ENCODE assay signal across 18 cellular contexts in genomic region chr17:57360266-57360665, GRCh38.
A peak's percentile ranks its signal among the peaks of the same experiment; 100 is the strongest.
DNase-seq lines count a peak whose midpoint lies in the region; ATAC-seq and TF ChIP-seq lines count a peak whose summit lies in the region.
"Had no signal": no experiment of that assay in that cellular context is flagged by ENCODE, and none has a peak within 500 bp of the region (broad histone marks: within the 10 kb centered on the region; RNA-seq: fewer than 3 reads in every experiment).

No MANE protein-coding gene starts in this region.

- peaks cover 33% of the 10 kb centered on the region for H3F3A ChIP-seq in SU-DHL-6 (ENCODE audit: insufficient read depth)

- no peaks in the 10 kb centered on the region for H3K36me3 ChIP-seq in SU-DHL-6 (ENCODE audit: low read length)

- TF ChIP-seq CTCF in SU-DHL-6 (IDR thresholded peaks at IDR 0.05; ENCODE audit: insufficient read depth, low read length, poor library complexity, severe bottlenecking) (no peak), mesothelial cell of epicardium (IDR thresholded peaks at IDR 0.05; ENCODE audit: unreplicated experiment) (no peak), foreskin keratinocyte (conservative IDR thresholded peaks at IDR 0.05) (no peak)

- H3K4me1 ChIP-seq in foreskin keratinocyte, result peaks cover 5% of the 10 kb centered on the region

- H3K27me3 Mint-ChIP-seq in activated T-cell treated with anti-CD3 and anti-CD28 coated beads, Interleukin-2, amount 50 U/mL, for 24 hours, result no peaks in the 10 kb centered on the region
- no peaks in the 10 kb centered on the region for H3K27me3 Mint-ChIP-seq in mesothelial cell of epicardium (ENCODE audit: low read depth)
- H3K27me3 Mint-ChIP-seq: CD4-positive, alpha-beta memory T cell had no signal

- no peak overlapping the region for H3K4me3 ChIP-seq in SU-DHL-6 (ENCODE audit: insufficient read depth, low read length, poor library complexity, severe bottlenecking)
- H3K4me3 ChIP-seq: K562 had no signal

- H3K9me3 Mint-ChIP-seq in activated T-cell treated with anti-CD3 and anti-CD28 coated beads, Interleukin-2, amount 50 U/mL, for 24 hours, result no peaks in the 10 kb centered on the region
- H3K9me3 Mint-ChIP-seq in mesothelial cell of epicardium, result no peaks in the 10 kb centered on the region
- H3K9me3 Mint-ChIP-seq: CD4-positive, alpha-beta memory T cell had no signal

- no peak overlapping the region for H3K27ac Mint-ChIP-seq in activated T-cell treated with anti-CD3 and anti-CD28 coated beads, Interleukin-2, amount 50 U/mL, for 24 hours
- H3K27ac Mint-ChIP-seq in mesothelial cell of epicardium, result peak overlapping the region; percentile 67

- H4K20me1 ChIP-seq in SU-DHL-6 (ENCODE audit: low read depth, low read length), result no peaks in the 10 kb centered on the region

- no peak overlapping the region for H3K4me3 Mint-ChIP-seq in activated T-cell treated with anti-CD3 and anti-CD28 coated beads, Interleukin-2, amount 50 U/mL, for 24 hours
- H3K4me3 Mint-ChIP-seq in mesothelial cell of epicardium, result no peak overlapping the region
- H3K4me3 Mint-ChIP-seq: CD4-positive, alpha-beta memory T cell had no signal

- H3K27me3 ChIP-seq in SU-DHL-6 (ENCODE audit: low read length), result no peaks in the 10 kb centered on the region
- no peaks in the 10 kb centered on the region for H3K27me3 ChIP-seq in foreskin keratinocyte
- H3K27me3 ChIP-seq: BE2C had no signal

- H3K4me1 Mint-ChIP-seq in activated T-cell treated with anti-CD3 and anti-CD28 coated beads, Interleukin-2, amount 50 U/mL, for 24 hours (ENCODE audit: low read depth), result peaks cover 39% of the 10 kb centered on the region
- H3K4me1 Mint-ChIP-seq in mesothelial cell of epicardium, result peaks cover 28% of the 10 kb centered on the region

- DNase-seq in activated T-cell treated with anti-CD3 and anti-CD28 coated beads, Interleukin-2, amount 50 U/mL, for 24 hours, result peak; percentile 17
- DNase-seq in activated T-cell treated with anti-CD3 and anti-CD28 coated beads, Interleukin-2, amount 50 U/mL, for 1 hour, result no peak
- DNase-seq in mesothelial cell of epicardium (ENCODE audit: low spot score in 2 of 2, unreplicated experiment in 2 of 2), result no peak
- no peak for DNase-seq in foreskin keratinocyte
- no peak for DNase-seq in NCI-H510A (lab: John Stamatoyannopoulos, UW)
- DNase-seq: 8988T; BE2C; CD4-positive, alpha-beta memory T cell; NCI-H1048; NCI-H146; NCI-H2081 treated with DMSO at 0.1 percent for 48 hours; NCI-H2227 treated with DMSO at 0.1 percent for 48 hours; NCI-H524 treated with DMSO at 0.1 percent for 48 hours; SIG-M5 had no signal

- H3K27ac ChIP-seq in SU-DHL-6 (ENCODE audit: low read depth, low read length) (peak overlapping the region; percentile 50), temporal lobe (ENCODE audit: low read depth, low read length) (peak overlapping the region; percentile 9), foreskin keratinocyte (no peak overlapping the region)

- no peak overlapping the region for H3K9ac ChIP-seq in SU-DHL-6 (ENCODE audit: low read length)

- peaks cover 68% of the 10 kb centered on the region for H3K79me2 ChIP-seq in SU-DHL-6 (ENCODE audit: insufficient read depth, low read length)

- H3K36me3 Mint-ChIP-seq in activated T-cell treated with anti-CD3 and anti-CD28 coated beads, Interleukin-2, amount 50 U/mL, for 24 hours (ENCODE audit: low read depth), result peaks cover 11% of the 10 kb centered on the region
- H3K36me3 Mint-ChIP-seq in mesothelial cell of epicardium, result peaks cover 3% of the 10 kb centered on the region

- no peak overlapping the region for H2AFZ ChIP-seq in SU-DHL-6 (ENCODE audit: low read depth, low read length, severe bottlenecking)

- no peak overlapping the region for H3K4me2 ChIP-seq in SU-DHL-6 (ENCODE audit: low read depth, low read length, poor library complexity, severe bottlenecking)

- no peaks in the 10 kb centered on the region for H3K9me3 ChIP-seq in SU-DHL-6 (ENCODE audit: insufficient read depth, low read length)
- H3K9me3 ChIP-seq: BE2C had no signal

- no peak for ATAC-seq in GM21529 (IDR thresholded peaks at IDR 0.05; ENCODE audit: unreplicated experiment)
- ATAC-seq in foreskin keratinocyte, result no peak
- ATAC-seq: K562 had no signal

- H3K9me2 ChIP-seq in SU-DHL-6 (replicated peaks; ENCODE audit: insufficient read depth, low read length), result no peaks in the 10 kb centered on the region
